ENCODE assay signal across 8 cellular contexts in genomic region chr10:12252882-12253546, GRCh38. TPM values are rescaled to one million over a fixed set of nuclear protein-coding genes. Genes with fewer than 3 reads are reported as not detected.
A peak's percentile ranks its signal among the peaks of the same experiment; 100 is the strongest.
DNase-seq lines count a peak whose midpoint lies in the region; ATAC-seq and TF ChIP-seq lines count a peak whose summit lies in the region.

No MANE protein-coding gene starts in this region.

- ATAC-seq in GM19463 (IDR thresholded peaks at IDR 0.05; ENCODE audit: unreplicated experiment) (peak; percentile 74), GM19324 (IDR thresholded peaks at IDR 0.05; ENCODE audit: low FRiP score, unreplicated experiment) (no peak), Right ventricle myocardium superior (ENCODE audit: poor library complexity) (no peak)
- no peak for ATAC-seq in activated CD8-positive, alpha-beta memory T cell treated with anti-CD3 and anti-CD28 coated beads, Interleukin-2, amount 10 ng/mL, durations not matched to agents 7 days and 5 days

- H3K36me3 Mint-ChIP-seq in Caco-2 (ENCODE audit: insufficient read depth, unreplicated experiment), result peaks cover 45% of the 10 kb centered on the region
- H3K36me3 Mint-ChIP-seq in glutamatergic neuron (ENCODE audit: unreplicated experiment), result peaks cover 3% of the 10 kb centered on the region
- H3K36me3 Mint-ChIP-seq in activated CD8-positive, alpha-beta memory T cell treated with anti-CD3 and anti-CD28 coated beads, Interleukin-2, amount 10 ng/mL, durations not matched to agents 7 days and 5 days, result peaks cover 13% of the 10 kb centered on the region

- no peaks in the 10 kb centered on the region for H3K9me3 ChIP-seq in Caco-2

- H3K4me3 Mint-ChIP-seq in Caco-2 (ENCODE audit: unreplicated experiment) (no peak overlapping the region), glutamatergic neuron (ENCODE audit: unreplicated experiment) (no peak overlapping the region)
- H3K4me3 Mint-ChIP-seq in activated CD8-positive, alpha-beta memory T cell treated with anti-CD3 and anti-CD28 coated beads, Interleukin-2, amount 10 ng/mL, durations not matched to agents 7 days and 5 days, result no peak overlapping the region

- BruUV-seq in Caco-2 (replicated peaks; lab: Mats Ljungman, UMichigan), result no TSS peak

- H3K4me1 Mint-ChIP-seq in Caco-2 (ENCODE audit: low read depth, unreplicated experiment), result no peaks in the 10 kb centered on the region
- no peaks in the 10 kb centered on the region for H3K4me1 Mint-ChIP-seq in glutamatergic neuron (ENCODE audit: low read depth, unreplicated experiment)
- no peaks in the 10 kb centered on the region for H3K4me1 Mint-ChIP-seq in activated CD8-positive, alpha-beta memory T cell treated with anti-CD3 and anti-CD28 coated beads, Interleukin-2, amount 10 ng/mL, durations not matched to agents 7 days and 5 days

- 0 out of 2 replicates have a peak, but pooled peaks cover 3% of the 10 kb centered on the region for H3K4me1 ChIP-seq in Caco-2

- no peak overlapping the region for H3K27ac Mint-ChIP-seq in Caco-2 (ENCODE audit: unreplicated experiment)
- H3K27ac Mint-ChIP-seq in glutamatergic neuron (ENCODE audit: unreplicated experiment), result no peak overlapping the region
- no peak overlapping the region for H3K27ac Mint-ChIP-seq in activated CD8-positive, alpha-beta memory T cell treated with anti-CD3 and anti-CD28 coated beads, Interleukin-2, amount 10 ng/mL, durations not matched to agents 7 days and 5 days

- H3K27me3 ChIP-seq in Caco-2 (replicated peaks; ENCODE audit: control insufficient read depth, insufficient read depth, low read length), result no peaks in the 10 kb centered on the region

- peak; percentile 64 to 82 for TF ChIP-seq CTCF in Caco-2 (IDR thresholded peaks at IDR 0.05; ENCODE audit: insufficient read depth in 1 of 2, low read depth in 1 of 2, low read length in 1 of 2, severe bottlenecking in 1 of 2, unreplicated experiment in 1 of 2)
- peak; percentile 65 for TF ChIP-seq CTCF in glutamatergic neuron (IDR thresholded peaks at IDR 0.05; ENCODE audit: partially characterized antibody, unreplicated experiment)

- no peak overlapping the region for H3K4me3 ChIP-seq in Caco-2 (ENCODE audit: low read depth, low read length)

- intact Hi-C loops in Caco-2 (cut with micrococcal nuclease; ENCODE audit: unreplicated experiment), result loop anchor here (1.0 to 2.0 kb wide), 2 partner anchors 403 to 458 kb away; no protein-coding TSS in a partner anchor
- intact Hi-C loops in Right ventricle myocardium superior (cut with DNase I), result no loop called here

- DNase-seq in Caco-2 (peak; percentile 56 to 58), OCI-M1 (lab: John Stamatoyannopoulos, UW) (peak; percentile 17), glutamatergic neuron (peak; percentile 33), AG20443 (ENCODE audit: low spot score) (no peak), Right ventricle myocardium superior (no peak)
- DNase-seq in activated CD8-positive, alpha-beta memory T cell treated with anti-CD3 and anti-CD28 coated beads, Interleukin-2, amount 10 ng/mL, durations not matched to agents 7 days and 5 days, result no peak

- POLR2A ChIA-PET in Caco-2 (lab: Charles Lee), result no interaction called here

- no peaks in the 10 kb centered on the region for H3K9me3 Mint-ChIP-seq in Caco-2 (ENCODE audit: unreplicated experiment)
- no peaks in the 10 kb centered on the region for H3K9me3 Mint-ChIP-seq in glutamatergic neuron (ENCODE audit: unreplicated experiment)
- H3K9me3 Mint-ChIP-seq in activated CD8-positive, alpha-beta memory T cell treated with anti-CD3 and anti-CD28 coated beads, Interleukin-2, amount 10 ng/mL, durations not matched to agents 7 days and 5 days (ENCODE audit: low read depth), result no peaks in the 10 kb centered on the region

- no peaks in the 10 kb centered on the region for H3K27me3 Mint-ChIP-seq in Caco-2 (ENCODE audit: insufficient read depth, unreplicated experiment)
- H3K27me3 Mint-ChIP-seq in glutamatergic neuron (ENCODE audit: unreplicated experiment), result no peaks in the 10 kb centered on the region
- no peaks in the 10 kb centered on the region for H3K27me3 Mint-ChIP-seq in activated CD8-positive, alpha-beta memory T cell treated with anti-CD3 and anti-CD28 coated beads, Interleukin-2, amount 10 ng/mL, durations not matched to agents 7 days and 5 days

- CTCF ChIA-PET in Caco-2 (lab: Charles Lee), result interaction anchor here (1.3 kb wide), 1 partner anchor 403 kb away, joined by 4 read pairs; no protein-coding TSS in a partner anchor
- CTCF ChIA-PET in activated CD8-positive, alpha-beta memory T cell treated with anti-CD3 and anti-CD28 coated beads, Interleukin-2, amount 10 ng/mL, durations not matched to agents 7 days and 5 days (lab: Charles Lee), result interaction anchor here (1.1 to 1.6 kb wide), 2 partner anchors 12 to 404 kb away, joined by 3 read pairs; no protein-coding TSS in a partner anchor

- H3K36me3 ChIP-seq in Caco-2 (ENCODE audit: control insufficient read depth, insufficient read depth, low read length), result no peaks in the 10 kb centered on the region; the same call in 1 of the 2 replicates

RNA-seq across cellular contexts. Expression of gene CDC123, which starts 57.0 kb away (rescaled TPM):
- total RNA-seq in Caco-2 (2022), result 190 and 199 TPM in 2 replicates
- total RNA-seq in glutamatergic neuron (ENCODE audit: unreplicated experiment), result 76.0 TPM
- 49.5 TPM for total RNA-seq in Right ventricle myocardium superior
- total RNA-seq in activated CD8-positive, alpha-beta memory T cell treated with anti-CD3 and anti-CD28 coated beads, Interleukin-2, amount 10 ng/mL, durations not matched to agents 7 days and 5 days, result 100 to 1,000 TPM in 1 of 2 experiments, 10 to 100 TPM in 1; 95.2 to 130 TPM

RNA-seq across cellular contexts. Expression of gene NUDT5, which starts 57.3 kb away (rescaled TPM):
- total RNA-seq in Caco-2 (2022), result 160 and 164 TPM in 2 replicates
- total RNA-seq in glutamatergic neuron (ENCODE audit: unreplicated experiment), result 53.5 TPM
- 10.0 TPM for total RNA-seq in Right ventricle myocardium superior
- total RNA-seq in activated CD8-positive, alpha-beta memory T cell treated with anti-CD3 and anti-CD28 coated beads, Interleukin-2, amount 10 ng/mL, durations not matched to agents 7 days and 5 days, result 100 to 1,000 TPM; 107 to 125 TPM

Comparison
In these comparisons a context has a peak if more than half of its experiments do, and no peak if none do; other contexts are left out.
1. DNase-seq: peak in Caco-2 (2 of 2), OCI-M1 (single experiment) and glutamatergic neuron (single experiment); none in AG20443 (single experiment), Right ventricle myocardium superior (single experiment) and activated CD8-positive, alpha-beta memory T cell treated with anti-CD3 and anti-CD28 coated beads, Interleukin-2, amount 10 ng/mL, durations not matched to agents 7 days and 5 days (single experiment).